21 cellular contexts compared by ENCODE assay signal in the genomic region with DNA sequence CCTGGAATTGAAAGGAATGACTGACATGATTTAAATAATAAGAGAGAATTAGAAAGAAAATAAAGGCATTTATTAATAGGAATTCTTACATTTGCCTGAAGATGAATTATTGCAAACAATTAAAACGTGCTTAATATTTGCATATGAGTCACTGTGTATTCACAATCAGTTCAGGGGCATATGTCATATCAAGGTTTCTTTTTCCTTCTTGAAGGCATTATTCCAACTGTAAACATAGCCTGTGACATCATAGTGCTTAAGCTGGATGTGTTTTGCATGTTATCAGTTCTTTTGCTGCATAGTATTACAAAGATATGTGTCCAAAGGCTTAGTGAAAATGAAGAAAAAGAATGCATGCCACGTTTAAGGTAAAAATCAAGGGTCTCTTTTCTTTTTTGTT.
A peak's percentile ranks its signal among the peaks of the same experiment; 100 is the strongest.
DNase-seq lines count a peak whose midpoint lies in the region; ATAC-seq, FAIRE-seq and TF ChIP-seq lines count a peak whose summit lies in the region.
"Had no signal": no experiment of that assay in that cellular context is flagged by ENCODE, and none has a peak within 500 bp of the region (broad histone marks: within the 10 kb centered on the region; RNA-seq: fewer than 3 reads in every experiment).

No MANE protein-coding gene starts in this region.

- no peaks in the 10 kb centered on the region for H3K9me3 ChIP-seq in endothelial cell of umbilical vein (replicated peaks; ENCODE audit: control insufficient read depth, insufficient read depth, low read length)
- no peaks in the 10 kb centered on the region for H3K9me3 ChIP-seq in HepG2 (ENCODE audit: low read length)

- H3K79me2 ChIP-seq in endothelial cell of umbilical vein (ENCODE audit: control insufficient read depth, insufficient read depth, low read length) (no peaks in the 10 kb centered on the region), HepG2 (ENCODE audit: insufficient read depth, low read length) (no peaks in the 10 kb centered on the region)

- TF ChIP-seq RAD21 in HepG2 (CRISPR knock-in tag; IDR thresholded peaks at IDR 0.05): no peak

- no peak for ATAC-seq in HepG2
- ATAC-seq in stimulated activated memory B cell treated with anti-CD40 and anti-IgM and Interleukin-4, amounts not matched to agents 10 μg/mL and 1 μg/mL and 100 μg/mL, for 72 hours: no peak
- ATAC-seq in HG02571 (IDR thresholded peaks at IDR 0.05; ENCODE audit: unreplicated experiment): no peak
- ATAC-seq: HCT116 had no signal

- TF ChIP-seq EP300 in HepG2 (IDR thresholded peaks at IDR 0.05; ENCODE audit: low read depth in 2 of 2, low read length in 2 of 2): no peak
- TF ChIP-seq EP300 in HepG2 (CRISPR knock-in tag; IDR thresholded peaks at IDR 0.05; ENCODE audit: borderline replicate concordance): no peak

- in situ Hi-C loops in HepG2 (cut with HindIII; ENCODE audit: extremely low pct_ligation_motif_present, low pct_unique_long_range_greater_than_20kb): no loop called here

- H3K4me1 ChIP-seq in endothelial cell of umbilical vein (ENCODE audit: control insufficient read depth, extremely low read depth, insufficient read depth, low read length) (peaks cover 9% of the 10 kb centered on the region), HepG2 (ENCODE audit: insufficient read depth, low read length) (no peaks in the 10 kb centered on the region)

- dilution Hi-C loops in endothelial cell of umbilical vein (cut with MboI; ENCODE audit: extremely low pct_ligation_motif_present, low sequenced_read_pairs): no loop called here

- POLR2A ChIA-PET in endothelial cell of umbilical vein (lab: Charles Lee) (no interaction called here), HepG2 (lab: Yijun Ruan, JAX) (no interaction called here)

- TF ChIP-seq POLR2A in endothelial cell of umbilical vein (IDR thresholded peaks at IDR 0.05; ENCODE audit: low read depth, low read length): no peak
- no peak for TF ChIP-seq POLR2A in HepG2 (IDR thresholded peaks at IDR 0.05; ENCODE audit: insufficient read depth in 1 of 2, low read depth in 2 of 2, low read length in 2 of 2)

- H3K4me3 Mint-ChIP-seq in stimulated activated memory B cell treated with anti-CD40 and anti-IgM and Interleukin-4, amounts not matched to agents 10 μg/mL and 1 μg/mL and 100 μg/mL, for 72 hours: no peak overlapping the region
- H3K4me3 Mint-ChIP-seq: B cell; CD4-positive, alpha-beta T cell had no signal

- H3K4me2 ChIP-seq in endothelial cell of umbilical vein (ENCODE audit: insufficient read depth, low read length) (no peak overlapping the region), HepG2 (ENCODE audit: low read depth, low read length) (no peak overlapping the region)
- H3K4me2 ChIP-seq: KMS-11 had no signal

- H3K9ac ChIP-seq in endothelial cell of umbilical vein (replicated peaks; ENCODE audit: extremely low read depth, insufficient read depth, low read length): no peak overlapping the region
- no peak overlapping the region for H3K9ac ChIP-seq in HepG2 (ENCODE audit: insufficient read depth, low read depth, low read length)
- H3K9ac ChIP-seq: KMS-11 had no signal

- no peaks in the 10 kb centered on the region for H3K27me3 Mint-ChIP-seq in stimulated activated memory B cell treated with anti-CD40 and anti-IgM and Interleukin-4, amounts not matched to agents 10 μg/mL and 1 μg/mL and 100 μg/mL, for 72 hours
- H3K27me3 Mint-ChIP-seq: B cell had no signal

- H3K4me3 ChIP-seq in endothelial cell of umbilical vein (replicated peaks in 1 of 3; ENCODE audit: insufficient read depth in 1 of 3, low read depth in 1 of 3, low read length in 3 of 3) (no peak overlapping the region), HepG2 (replicated peaks in 1 of 3; ENCODE audit: insufficient read depth in 1 of 3, low read depth in 2 of 3, low read length in 3 of 3) (no peak overlapping the region)

- WGBS in HepG2 (ENCODE audit: low lambda C conversion rate): 56% methylated on average over 2 of the region's 2 CpGs

- H3K27ac Mint-ChIP-seq in stimulated activated memory B cell treated with anti-CD40 and anti-IgM and Interleukin-4, amounts not matched to agents 10 μg/mL and 1 μg/mL and 100 μg/mL, for 72 hours: no peak overlapping the region
- H3K27ac Mint-ChIP-seq: B cell; CD4-positive, alpha-beta T cell had no signal

- H4K20me1 ChIP-seq in endothelial cell of umbilical vein (replicated peaks; ENCODE audit: control insufficient read depth, extremely low read depth, insufficient read depth, low read length) (no peaks in the 10 kb centered on the region), HepG2 (ENCODE audit: insufficient read depth, low read length) (no peaks in the 10 kb centered on the region)

- no peaks in the 10 kb centered on the region for H3K4me1 Mint-ChIP-seq in stimulated activated memory B cell treated with anti-CD40 and anti-IgM and Interleukin-4, amounts not matched to agents 10 μg/mL and 1 μg/mL and 100 μg/mL, for 72 hours
- H3K4me1 Mint-ChIP-seq: B cell had no signal

- FAIRE-seq in endothelial cell of umbilical vein (lab: Jason Lieb, UNC) (peak; percentile 40), HepG2 (lab: Jason Lieb, UNC) (no peak)

- DNase-seq in HCEC 1CT (peak; percentile 56), NCI-H526 (lab: John Stamatoyannopoulos, UW) (peak; percentile 34 to 53), endothelial cell of umbilical vein (ENCODE audit: low read depth, low spot score) (peak; percentile 75), HepG2 (ENCODE audit: low spot score) (no peak), NCI-H2081 treated with DMSO at 0.1 percent for 48 hours (lab: John Stamatoyannopoulos, UW) (no peak), mesenteric fat pad (ENCODE audit: low spot score) (no peak)
- DNase-seq: ACHN; Calu3; CD4-positive, alpha-beta T cell; MM.1S; NCI-H1105 treated with DMSO at 0.1 percent for 48 hours; NCI-H187 treated with DMSO at 0.1 percent for 48 hours; NCI-H2171; NCI-H510A treated with DMSO at 0.1 percent for 48 hours; SW 1271 had no signal

- H3K36me3 ChIP-seq in endothelial cell of umbilical vein (ENCODE audit: control insufficient read depth in 2 of 2, extremely low read depth in 1 of 2, insufficient read depth in 2 of 2, low read length in 2 of 2): no peaks in the 10 kb centered on the region
- no peaks in the 10 kb centered on the region for H3K36me3 ChIP-seq in HepG2 (replicated peaks in 1 of 2; ENCODE audit: control insufficient read depth in 1 of 2, insufficient read depth in 2 of 2, low read length in 2 of 2)

- CTCF ChIA-PET in endothelial cell of umbilical vein (lab: Charles Lee) (no interaction called here), HepG2 (lab: Yijun Ruan, JAX; ENCODE audit: low intra/inter-chr PET ratio, low total read pairs) (no interaction called here)

- no peak overlapping the region for H2AFZ ChIP-seq in endothelial cell of umbilical vein (ENCODE audit: low read depth, low read length)
- H2AFZ ChIP-seq in HepG2 (ENCODE audit: low read length): no peak overlapping the region

- no peaks in the 10 kb centered on the region for H3K9me3 Mint-ChIP-seq in stimulated activated memory B cell treated with anti-CD40 and anti-IgM and Interleukin-4, amounts not matched to agents 10 μg/mL and 1 μg/mL and 100 μg/mL, for 72 hours
- H3K9me3 Mint-ChIP-seq: CD4-positive, alpha-beta T cell had no signal

- intact Hi-C loops in endothelial cell of umbilical vein (cut with micrococcal nuclease) (no loop called here), HepG2 (cut with micrococcal nuclease; ENCODE audit: unreplicated experiment) (no loop called here)

- H3K27me3 ChIP-seq in endothelial cell of umbilical vein (ENCODE audit: control insufficient read depth in 2 of 2, insufficient read depth in 2 of 2, low read length in 2 of 2): no peaks in the 10 kb centered on the region
- no peaks in the 10 kb centered on the region for H3K27me3 ChIP-seq in HepG2 (ENCODE audit: control insufficient read depth in 1 of 2, insufficient read depth in 2 of 2, low read length in 2 of 2)

- no peak for TF ChIP-seq CTCF in endothelial cell of umbilical vein (IDR thresholded peaks at IDR 0.05; ENCODE audit: extremely low read depth in 1 of 2, insufficient read depth in 1 of 2, low read depth in 1 of 2, low read length in 2 of 2)
- TF ChIP-seq CTCF in HepG2 (CRISPR knock-in tag; IDR thresholded peaks at IDR 0.05): no peak

- BruUV-seq in endothelial cell of umbilical vein (replicated peaks; lab: Mats Ljungman, UMichigan) (no TSS peak), HepG2 (replicated peaks; lab: Mats Ljungman, UMichigan) (no TSS peak)

- H3K27ac ChIP-seq in endothelial cell of umbilical vein (ENCODE audit: insufficient read depth, low read depth, low read length) (no peak overlapping the region), HepG2 (ENCODE audit: extremely low read length, insufficient read depth, low read length) (no peak overlapping the region)
- H3K27ac ChIP-seq: HL-60, KMS-11 had no signal

- H3K36me3 Mint-ChIP-seq in stimulated activated memory B cell treated with anti-CD40 and anti-IgM and Interleukin-4, amounts not matched to agents 10 μg/mL and 1 μg/mL and 100 μg/mL, for 72 hours: no peaks in the 10 kb centered on the region

- peaks cover 3% of the 10 kb centered on the region for H3K9me1 ChIP-seq in endothelial cell of umbilical vein (replicated peaks; ENCODE audit: control insufficient read depth, extremely low read depth, insufficient read depth, low read length)

TF ChIP-seq in endothelial cell of umbilical vein, 7 proteins besides CTCF, POLR2A, EP300 and RAD21:
- TF ChIP-seq POLR2AphosphoS5 (IDR thresholded peaks at IDR 0.05; ENCODE audit: insufficient read depth, low read depth, low read length) (no peak), MYC (IDR thresholded peaks at IDR 0.05; ENCODE audit: low read depth, low read length) (no peak), JUN (IDR thresholded peaks at IDR 0.05; ENCODE audit: borderline replicate concordance, insufficient read depth, insufficient read length, low read depth) (peak; percentile 44), FOS (IDR thresholded peaks at IDR 0.05; ENCODE audit: borderline replicate concordance, insufficient read depth, low read length) (peak; percentile 37)
TF ChIP-seq in endothelial cell of umbilical vein: peak in this region for 2.

TF ChIP-seq in HepG2, 621 proteins besides CTCF, POLR2A, EP300 and RAD21 (continues in another document):
- TF ChIP-seq ZFX (CRISPR knock-in tag; IDR thresholded peaks at IDR 0.05; ENCODE audit: low read depth) (no peak), NAIF1 (CRISPR knock-in tag; IDR thresholded peaks at IDR 0.05; ENCODE audit: borderline replicate concordance) (no peak), KDM1A (CRISPR knock-in tag; IDR thresholded peaks at IDR 0.05) (no peak)
- TF ChIP-seq, protein P1, sequence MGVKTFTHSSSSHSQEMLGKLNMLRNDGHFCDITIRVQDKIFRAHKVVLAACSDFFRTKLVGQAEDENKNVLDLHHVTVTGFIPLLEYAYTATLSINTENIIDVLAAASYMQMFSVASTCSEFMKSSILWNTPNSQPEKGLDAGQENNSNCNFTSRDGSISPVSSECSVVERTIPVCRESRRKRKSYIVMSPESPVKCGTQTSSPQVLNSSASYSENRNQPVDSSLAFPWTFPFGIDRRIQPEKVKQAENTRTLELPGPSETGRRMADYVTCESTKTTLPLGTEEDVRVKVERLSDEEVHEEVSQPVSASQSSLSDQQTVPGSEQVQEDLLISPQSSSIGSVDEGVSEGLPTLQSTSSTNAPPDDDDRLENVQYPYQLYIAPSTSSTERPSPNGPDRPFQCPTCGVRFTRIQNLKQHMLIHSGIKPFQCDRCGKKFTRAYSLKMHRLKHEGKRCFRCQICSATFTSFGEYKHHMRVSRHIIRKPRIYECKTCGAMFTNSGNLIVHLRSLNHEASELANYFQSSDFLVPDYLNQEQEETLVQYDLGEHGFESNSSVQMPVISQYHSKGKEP (CRISPR knock-in tag; IDR thresholded peaks at IDR 0.05): no peak

Comparison
In these comparisons a context has a peak if more than half of its experiments do, and no peak if none do; other contexts are left out.
1. DNase-seq: peak in HCEC 1CT (single experiment), NCI-H526 (2 of 2) and endothelial cell of umbilical vein (single experiment); none in HepG2 (single experiment), NCI-H2081 treated with DMSO at 0.1 percent for 48 hours (single experiment) and mesenteric fat pad (single experiment).